ENCODE assay signal across 8 cellular contexts in the genomic region with DNA sequence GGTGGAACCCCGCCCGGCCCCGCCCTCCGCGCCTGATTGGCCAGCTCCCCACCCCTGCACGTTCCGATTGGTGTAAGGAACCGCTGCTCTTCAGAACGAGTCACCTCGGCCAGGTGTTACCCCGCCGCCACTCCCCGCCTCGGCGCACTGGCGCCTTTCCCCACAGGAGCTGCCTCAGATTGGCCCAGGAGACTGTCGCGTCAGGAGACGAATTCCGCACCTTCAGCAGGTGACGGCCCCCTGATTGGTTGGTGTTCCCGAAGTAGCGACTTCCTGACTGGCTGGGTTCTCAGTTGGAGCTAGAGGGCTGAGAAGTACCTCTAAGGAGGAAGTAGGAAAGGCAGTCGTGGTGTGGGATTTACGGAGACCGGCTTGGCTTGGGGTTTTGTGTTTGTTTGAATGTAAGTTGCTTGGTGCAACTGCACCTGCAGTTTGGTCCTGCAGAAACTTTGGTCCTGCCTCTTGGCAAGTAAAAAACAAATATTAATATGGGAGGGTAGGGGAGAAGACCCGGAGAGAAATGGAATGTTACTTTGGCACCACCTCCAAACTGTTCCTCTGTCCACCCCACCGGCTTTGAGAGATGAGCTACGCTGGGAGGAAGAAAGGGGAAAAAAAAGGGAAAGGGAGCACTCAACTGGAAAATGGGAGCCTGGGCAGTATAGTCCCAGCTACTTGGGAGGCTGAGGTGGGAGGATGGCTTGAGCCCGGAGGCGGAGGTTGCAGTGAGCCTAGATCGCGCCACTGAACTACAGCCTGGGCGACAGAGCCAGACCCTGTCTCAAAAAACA. TPM values are rescaled to one million over a fixed set of nuclear protein-coding genes. Genes with fewer than 3 reads are reported as not detected.
DNase-seq lines count a peak whose midpoint lies in the region; ATAC-seq, FAIRE-seq and TF ChIP-seq lines count a peak whose summit lies in the region.

No MANE protein-coding gene starts in this region.

- no peaks in the 10 kb centered on the region for H3K36me3 ChIP-seq in neural cell (ENCODE audit: insufficient read depth, low read length)
- H3K36me3 ChIP-seq in stomach: no peaks in the 10 kb centered on the region

- ATAC-seq in GM21619 (IDR thresholded peaks at IDR 0.05; ENCODE audit: unreplicated experiment): peak; percentile 83
- ATAC-seq in activated T-helper 17 cell treated with anti-CD3 and anti-CD28 coated beads, Interleukin-2, amount 50 U/mL, for 72 hours (replicated peaks): peak; percentile 88

- H3K9me3 Mint-ChIP-seq in activated T-helper 17 cell treated with anti-CD3 and anti-CD28 coated beads, Interleukin-2, amount 50 U/mL, for 72 hours: no peaks in the 10 kb centered on the region

- H3K27ac Mint-ChIP-seq in activated T-helper 17 cell treated with anti-CD3 and anti-CD28 coated beads, Interleukin-2, amount 50 U/mL, for 72 hours: peak overlapping the region; percentile 92

- TF ChIP-seq EP300 in neural cell (conservative IDR thresholded peaks at IDR 0.05; ENCODE audit: poor library complexity, severe bottlenecking) (no peak), stomach (IDR thresholded peaks at IDR 0.05) (no peak)

- TF ChIP-seq CTCF in foreskin fibroblast (IDR thresholded peaks at IDR 0.05; ENCODE audit: low read depth, low read length): no peak
- TF ChIP-seq CTCF in neural cell (IDR thresholded peaks at IDR 0.05; ENCODE audit: poor library complexity, severe bottlenecking): no peak
- TF ChIP-seq CTCF in stomach (IDR thresholded peaks at IDR 0.05): no peak

- H3K4me1 Mint-ChIP-seq in activated T-helper 17 cell treated with anti-CD3 and anti-CD28 coated beads, Interleukin-2, amount 50 U/mL, for 72 hours: peaks cover 33% of the 10 kb centered on the region

- no peak overlapping the region for H3K27ac ChIP-seq in neural cell (ENCODE audit: low read length)
- H3K27ac ChIP-seq in stomach: peak overlapping the region; percentile 87 to 94 (median 91)

- peak overlapping the region; percentile 37 for H3K4me2 ChIP-seq in neural cell (ENCODE audit: low read length)

- DNase-seq in DMS53 (lab: John Stamatoyannopoulos, UW) (peak; percentile 100), RCC 7860 (ENCODE audit: low spot score) (peak; percentile 76), foreskin fibroblast (peak in 1 of 2 donors; percentile 19), stomach (peak; percentile 98)
- peak; percentile 45 for DNase-seq in Jurkat, Clone E6-1 (ENCODE audit: low read depth, low spot score)

- no peaks in the 10 kb centered on the region for H3F3A ChIP-seq in neural cell (ENCODE audit: insufficient read depth, low read length, poor library complexity, severe bottlenecking)

- no peak for TF ChIP-seq RAD21 in neural cell (conservative IDR thresholded peaks at IDR 0.05)

- intact Hi-C loops in stomach (cut with DNase I; ENCODE audit: low total_unique reads): no loop called here

- H3K9me3 ChIP-seq in neural cell (ENCODE audit: low read length): no peaks in the 10 kb centered on the region
- no peaks in the 10 kb centered on the region for H3K9me3 ChIP-seq in stomach

- no peaks in the 10 kb centered on the region for H3K27me3 Mint-ChIP-seq in activated T-helper 17 cell treated with anti-CD3 and anti-CD28 coated beads, Interleukin-2, amount 50 U/mL, for 72 hours

- H2AFZ ChIP-seq in neural cell (ENCODE audit: low read depth, low read length): peak overlapping the region; percentile 3

- peak; percentile 11 for FAIRE-seq in RCC 7860 (lab: Jason Lieb, UNC)

- H3K9me2 ChIP-seq in neural cell (ENCODE audit: insufficient read depth, low read length): no peaks in the 10 kb centered on the region

- peak overlapping the region; percentile 54 for H3K4me3 ChIP-seq in Jurkat, Clone E6-1 (ENCODE audit: low read length)
- H3K4me3 ChIP-seq in foreskin fibroblast (ENCODE audit: low read depth in 1 of 2, low read length in 2 of 2) (peak overlapping the region; percentile 41 to 51), neural cell (ENCODE audit: low read length) (peak overlapping the region; percentile 71), stomach (peak overlapping the region; percentile 62 to 73 (median 66))

- no peaks in the 10 kb centered on the region for H4K20me1 ChIP-seq in neural cell (ENCODE audit: insufficient read depth)

- 7 to 21% (median 11%) methylated on average over 21 to 34 of the region's 34 CpGs for WGBS in stomach, 5 donors

- H3K4me3 Mint-ChIP-seq in activated T-helper 17 cell treated with anti-CD3 and anti-CD28 coated beads, Interleukin-2, amount 50 U/mL, for 72 hours: peak overlapping the region; percentile 95

- H3K36me3 Mint-ChIP-seq in activated T-helper 17 cell treated with anti-CD3 and anti-CD28 coated beads, Interleukin-2, amount 50 U/mL, for 72 hours (ENCODE audit: low read depth): peaks cover 41% of the 10 kb centered on the region

- H3K27me3 ChIP-seq in neural cell (ENCODE audit: insufficient read depth, low read depth, low read length): peaks cover 28% of the 10 kb centered on the region
- peaks cover 0 to 7% (median 0%) of the 10 kb centered on the region in 3 donors for H3K27me3 ChIP-seq in stomach

- no peaks in the 10 kb centered on the region for H3K79me2 ChIP-seq in neural cell (replicated peaks; ENCODE audit: insufficient read depth, low read length)

- H3K9ac ChIP-seq in neural cell (ENCODE audit: low read length): peak overlapping the region; percentile 11

- peaks cover 28 to 49% (median 40%) of the 10 kb centered on the region in 4 donors for H3K4me1 ChIP-seq in stomach

- peak in 2 of 4 donors; percentile 85 to 89 for TF ChIP-seq POLR2A in stomach (IDR thresholded peaks at IDR 0.05)

TF ChIP-seq in neural cell, 6 proteins besides CTCF, POLR2A, EP300 and RAD21:
- peak; percentile 4 for TF ChIP-seq POLR2AphosphoS5 (IDR thresholded peaks at IDR 0.05)
- no peak for TF ChIP-seq MXI1 (conservative IDR thresholded peaks at IDR 0.05; ENCODE audit: poor library complexity, severe bottlenecking)
- no peak for TF ChIP-seq TAF1 (IDR thresholded peaks at IDR 0.05; ENCODE audit: low read depth)
- TF ChIP-seq, protein P1, sequence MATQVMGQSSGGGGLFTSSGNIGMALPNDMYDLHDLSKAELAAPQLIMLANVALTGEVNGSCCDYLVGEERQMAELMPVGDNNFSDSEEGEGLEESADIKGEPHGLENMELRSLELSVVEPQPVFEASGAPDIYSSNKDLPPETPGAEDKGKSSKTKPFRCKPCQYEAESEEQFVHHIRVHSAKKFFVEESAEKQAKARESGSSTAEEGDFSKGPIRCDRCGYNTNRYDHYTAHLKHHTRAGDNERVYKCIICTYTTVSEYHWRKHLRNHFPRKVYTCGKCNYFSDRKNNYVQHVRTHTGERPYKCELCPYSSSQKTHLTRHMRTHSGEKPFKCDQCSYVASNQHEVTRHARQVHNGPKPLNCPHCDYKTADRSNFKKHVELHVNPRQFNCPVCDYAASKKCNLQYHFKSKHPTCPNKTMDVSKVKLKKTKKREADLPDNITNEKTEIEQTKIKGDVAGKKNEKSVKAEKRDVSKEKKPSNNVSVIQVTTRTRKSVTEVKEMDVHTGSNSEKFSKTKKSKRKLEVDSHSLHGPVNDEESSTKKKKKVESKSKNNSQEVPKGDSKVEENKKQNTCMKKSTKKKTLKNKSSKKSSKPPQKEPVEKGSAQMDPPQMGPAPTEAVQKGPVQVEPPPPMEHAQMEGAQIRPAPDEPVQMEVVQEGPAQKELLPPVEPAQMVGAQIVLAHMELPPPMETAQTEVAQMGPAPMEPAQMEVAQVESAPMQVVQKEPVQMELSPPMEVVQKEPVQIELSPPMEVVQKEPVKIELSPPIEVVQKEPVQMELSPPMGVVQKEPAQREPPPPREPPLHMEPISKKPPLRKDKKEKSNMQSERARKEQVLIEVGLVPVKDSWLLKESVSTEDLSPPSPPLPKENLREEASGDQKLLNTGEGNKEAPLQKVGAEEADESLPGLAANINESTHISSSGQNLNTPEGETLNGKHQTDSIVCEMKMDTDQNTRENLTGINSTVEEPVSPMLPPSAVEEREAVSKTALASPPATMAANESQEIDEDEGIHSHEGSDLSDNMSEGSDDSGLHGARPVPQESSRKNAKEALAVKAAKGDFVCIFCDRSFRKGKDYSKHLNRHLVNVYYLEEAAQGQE (IDR thresholded peaks at IDR 0.05; ENCODE audit: borderline replicate concordance): no peak
- TF ChIP-seq EZH2 (IDR thresholded peaks at IDR 0.05; ENCODE audit: borderline replicate concordance, insufficient read depth, low read length, poor library complexity, severe bottlenecking): no peak
- TF ChIP-seq SMC3 (conservative IDR thresholded peaks at IDR 0.05; ENCODE audit: poor library complexity): no peak
TF ChIP-seq in neural cell: peak in this region for 1.

RNA-seq across cellular contexts. Expression of a gene that starts 0.4 kb away (rescaled TPM):
- 16.9 TPM for polyA plus RNA-seq in Jurkat, Clone E6-1 (2012; ENCODE audit: insufficient read depth, insufficient read length)
- 100 to 1,000 TPM in 1 of 2 donors, 10 to 100 TPM in 1; 13.0 to 110 TPM for total RNA-seq in activated T-helper 17 cell treated with anti-CD3 and anti-CD28 coated beads, Interleukin-2, amount 50 U/mL, for 72 hours
- 4.3 and 7.3 TPM in 2 replicates for polyA plus RNA-seq in neural cell
- 4.6 and 8.1 TPM in 2 replicates for polyA minus RNA-seq in neural cell
- 100 to 1,000 TPM in 1 of 5 donors, 10 to 100 TPM in 3, 1 to 10 TPM in 1; 7.6 to 130 (median 20.9) TPM for total RNA-seq in stomach
- 10 to 100 TPM; 13.4 to 41.5 (median 29.2) TPM for polyA plus RNA-seq in stomach

RNA-seq across cellular contexts. Expression of a gene that starts 17.4 kb away (rescaled TPM):
- polyA plus RNA-seq in Jurkat, Clone E6-1 (2012; ENCODE audit: insufficient read depth, insufficient read length): 120 TPM
- 100 to 1,000 TPM in 1 of 2 donors, 10 to 100 TPM in 1; 38.7 to 119 TPM for total RNA-seq in activated T-helper 17 cell treated with anti-CD3 and anti-CD28 coated beads, Interleukin-2, amount 50 U/mL, for 72 hours
- polyA plus RNA-seq in neural cell: 59.6 and 63.5 TPM in 2 replicates
- polyA minus RNA-seq in neural cell: 13.3 and 18.7 TPM in 2 replicates
- 100 to 1,000 TPM in 1 of 5 donors, 10 to 100 TPM in 3, not detected in 1; 13.2 to 112 (median 42.7) TPM for total RNA-seq in stomach
- 100 to 1,000 TPM; 117 to 186 (median 158) TPM for polyA plus RNA-seq in stomach

RNA-seq across cellular contexts. Expression of a gene that starts 24.4 kb away (rescaled TPM):
- 81.0 TPM for polyA plus RNA-seq in Jurkat, Clone E6-1 (2012; ENCODE audit: insufficient read depth, insufficient read length)
- 10 to 100 TPM; 51.6 to 66.9 TPM for total RNA-seq in activated T-helper 17 cell treated with anti-CD3 and anti-CD28 coated beads, Interleukin-2, amount 50 U/mL, for 72 hours
- 366 and 457 TPM in 2 replicates for polyA plus RNA-seq in neural cell
- 192 and 210 TPM in 2 replicates for polyA minus RNA-seq in neural cell
- 100 to 1,000 TPM in 1 of 5 donors, 10 to 100 TPM in 3, 1 to 10 TPM in 1; 7.2 to 566 (median 65.2) TPM for total RNA-seq in stomach
- 10 to 100 TPM; 48.0 to 73.1 (median 55.9) TPM for polyA plus RNA-seq in stomach

RNA-seq across cellular contexts. Expression of a gene that starts 48.3 kb away (rescaled TPM):
- 99.1 TPM for polyA plus RNA-seq in Jurkat, Clone E6-1 (2012; ENCODE audit: insufficient read depth, insufficient read length)
- total RNA-seq in activated T-helper 17 cell treated with anti-CD3 and anti-CD28 coated beads, Interleukin-2, amount 50 U/mL, for 72 hours: 100 to 1,000 TPM; 180 to 207 TPM
- not detected in 2 replicates for polyA plus RNA-seq in neural cell
- not detected in 2 replicates for polyA minus RNA-seq in neural cell
- total RNA-seq in stomach: 10 to 100 TPM in 3 of 5 donors, 1 to 10 TPM in 2; 2.6 to 28.6 (median 12.9) TPM
- polyA plus RNA-seq in stomach: 1 to 10 TPM; 2.8 to 5.5 (median 4.6) TPM
